9 cellular contexts compared by ENCODE assay signal in the genomic region with DNA sequence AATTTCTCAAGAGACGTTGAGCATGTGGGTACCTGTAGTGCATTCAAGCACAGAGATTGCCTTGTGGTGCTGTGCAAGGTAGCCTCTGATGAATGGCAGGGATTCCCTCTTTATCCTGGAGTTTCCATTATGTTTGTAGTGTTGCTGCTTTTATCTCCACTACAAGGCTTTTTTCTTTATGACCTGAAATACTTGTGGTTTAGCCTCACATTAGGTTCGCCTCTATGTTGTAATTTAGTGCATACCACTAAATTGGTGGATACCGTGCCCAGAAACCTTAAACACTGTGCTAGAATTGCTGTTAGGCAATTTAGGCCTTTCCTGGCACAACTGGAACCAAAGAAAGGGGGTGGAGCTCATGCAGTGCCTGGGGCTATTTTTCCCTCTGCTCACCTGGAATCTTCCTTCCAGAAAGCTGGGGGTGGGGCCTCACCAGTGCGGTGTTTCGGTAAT.
DNase-seq lines count a peak whose midpoint lies in the region; ATAC-seq and TF ChIP-seq lines count a peak whose summit lies in the region.
"Had no signal": no experiment of that assay in that cellular context is flagged by ENCODE, and none has a peak within 500 bp of the region (broad histone marks: within the 10 kb centered on the region; RNA-seq: fewer than 3 reads in every experiment).

No MANE protein-coding gene starts in this region.

- H4K8ac ChIP-seq in IMR-90 (ENCODE audit: low read depth in 2 of 2, low read length in 2 of 2), result no peak overlapping the region

- H3K4ac ChIP-seq in IMR-90 (ENCODE audit: low read depth, low read length), result no peak overlapping the region

- intact Hi-C loops in IMR-90 (cut with micrococcal nuclease), result no loop called here

- peaks cover 0 to 6% of the 10 kb centered on the region in 2 experiments; a peak in 2 of 4 replicates for H3K79me1 ChIP-seq in IMR-90 (ENCODE audit: low read depth in 1 of 2, low read length in 2 of 2)

- no peak for TF ChIP-seq POLR2A in IMR-90 (IDR thresholded peaks at IDR 0.05; ENCODE audit: low read depth, low read length)

- no peak for TF ChIP-seq CTCF in IMR-90 (conservative IDR thresholded peaks at IDR 0.05; ENCODE audit: low read depth, low read length)
- no peak for TF ChIP-seq CTCF in right atrium auricular region (IDR thresholded peaks at IDR 0.05)

- CTCF ChIA-PET in IMR-90 (lab: Yijun Ruan, JAX), result interaction anchor here (0.7 to 1.2 kb wide), 3 partner anchors 12 to 107 kb away, joined by 3 to 6 read pairs (median 5); no protein-coding TSS in a partner anchor

- no peak for TF ChIP-seq RAD21 in IMR-90 (IDR thresholded peaks at IDR 0.05; ENCODE audit: low read length)

- H3K27ac ChIP-seq in IMR-90 (ENCODE audit: insufficient read depth, low read length), result no peak overlapping the region
- H3K27ac ChIP-seq in right atrium auricular region, result no peak overlapping the region

- H3K4me3 ChIP-seq in IMR-90 (ENCODE audit: insufficient read depth, low read depth, low read length) (no peak overlapping the region), right atrium auricular region (no peak overlapping the region)

- no peak overlapping the region for H2BK15ac ChIP-seq in IMR-90 (ENCODE audit: low read depth, low read length)

- H2AK9ac ChIP-seq in IMR-90 (replicated peaks; ENCODE audit: low read depth, low read length, poor library complexity), result peak overlapping the region; percentile 42

- no peak overlapping the region for H3K56ac ChIP-seq in IMR-90 (ENCODE audit: extremely low read depth, insufficient read depth, low read length)

- in situ Hi-C loops in IMR-90 (cut with MboI; ENCODE audit: low sequenced_read_pairs) (no loop called here), KBM-7 (cut with MboI; ENCODE audit: low pct_unique_long_range_greater_than_20kb, low sequenced_read_pairs) (no loop called here)

- no peak overlapping the region for H3K14ac ChIP-seq in IMR-90 (replicated peaks; ENCODE audit: low read depth, low read length)

- H2BK120ac ChIP-seq in IMR-90 (ENCODE audit: low read depth, low read length), result no peak overlapping the region

- 0 out of 2 replicates have a peak overlapping the region, but pooled peaks have one; percentile 5 for H2BK20ac ChIP-seq in IMR-90 (ENCODE audit: low read depth, low read length)

- no peak overlapping the region for H3K18ac ChIP-seq in IMR-90 (ENCODE audit: low read depth, low read length)

- peaks cover 8% of the 10 kb centered on the region for H3K9me1 ChIP-seq in IMR-90 (ENCODE audit: insufficient read depth, low read length)

- BruUV-seq in IMR-90 (replicated peaks; lab: Mats Ljungman, UMichigan), result no TSS peak

- peak; percentile 29 for DNase-seq in AG08396 (ENCODE audit: low spot score)
- DNase-seq in IMR-90, result peak; percentile 84
- peak; percentile 11 for DNase-seq in SKM-1 treated with dmso at 0.1 percent for 144 hours (lab: John Stamatoyannopoulos, UW; ENCODE audit: unreplicated experiment)
- peak; percentile 54 for DNase-seq in iPS-NIHi11 (ENCODE audit: low spot score)
- DNase-seq in globus pallidus (ENCODE audit: low spot score), result no peak
- no peak for DNase-seq in KBM-7
- DNase-seq in putamen (ENCODE audit: low spot score), result no peak
- DNase-seq in right atrium auricular region (ENCODE audit: low spot score), result no peak
- DNase-seq: KG1 had no signal

- H2AK5ac ChIP-seq in IMR-90 (ENCODE audit: low read depth, low read length), result no peak overlapping the region

- WGBS in IMR-90 (ENCODE audit: extremely low coverage in 2 of 2, insufficient read length in 1 of 2), 2 experiments, result 71% methylated on average over 2 of the region's 5 CpGs; no CpG with 5 or more reads in 1 of the 2 experiments

- no peak overlapping the region for H4K91ac ChIP-seq in IMR-90 (ENCODE audit: insufficient read depth, low read depth, low read length)

- no peaks in the 10 kb centered on the region for H3K9me3 ChIP-seq in IMR-90 (ENCODE audit: control insufficient read depth, insufficient read depth, low read length)
- no peaks in the 10 kb centered on the region for H3K9me3 ChIP-seq in right atrium auricular region

- H3K27me3 ChIP-seq in IMR-90 (ENCODE audit: control insufficient read depth, insufficient read depth, low read length) (no peaks in the 10 kb centered on the region), right atrium auricular region (no peaks in the 10 kb centered on the region)

- H4K5ac ChIP-seq in IMR-90 (ENCODE audit: low read depth, low read length), result no peak overlapping the region

- H3K36me3 ChIP-seq in IMR-90 (ENCODE audit: control insufficient read depth, insufficient read depth, low read length) (no peaks in the 10 kb centered on the region), right atrium auricular region (no peaks in the 10 kb centered on the region)

- ATAC-seq in IMR-90 (ENCODE audit: low read depth), result peak; percentile 59

- peaks cover 6% of the 10 kb centered on the region for H3K4me1 ChIP-seq in IMR-90 (ENCODE audit: control insufficient read depth, insufficient read depth, low read length)
- peaks cover 0 to 14% of the 10 kb centered on the region in 2 donors for H3K4me1 ChIP-seq in right atrium auricular region

- H2AFZ ChIP-seq in IMR-90 (replicated peaks; ENCODE audit: low read length, poor library complexity), result no peak overlapping the region

- H3K9ac ChIP-seq in IMR-90 (ENCODE audit: low read depth, low read length), result no peak overlapping the region

- dilution Hi-C loops in IMR-90 (cut with HindIII; ENCODE audit: low sequenced_read_pairs, unreplicated experiment), result no loop called here

- POLR2A ChIA-PET in IMR-90 (lab: Charles Lee; ENCODE audit: unreplicated experiment), result no interaction called here

- H2BK5ac ChIP-seq in IMR-90 (ENCODE audit: low read depth, low read length, poor library complexity, severe bottlenecking), result no peak overlapping the region

- no peaks in the 10 kb centered on the region for H4K20me1 ChIP-seq in IMR-90 (ENCODE audit: insufficient read depth, low read length)

- H3K23ac ChIP-seq in IMR-90 (ENCODE audit: low read depth, low read length), result no peak overlapping the region

- peak overlapping the region; percentile 18; the same call in 1 of the 2 replicates for H3K4me2 ChIP-seq in IMR-90 (ENCODE audit: low read depth, low read length)

TF ChIP-seq in IMR-90, 13 proteins besides CTCF, POLR2A, EP300 and RAD21:
- no peak for TF ChIP-seq MAFK (IDR thresholded peaks at IDR 0.05; ENCODE audit: low read depth, low read length)
- peak; percentile 49; the same call in 1 of the 2 replicates for TF ChIP-seq BHLHE40 (IDR thresholded peaks at IDR 0.05; ENCODE audit: low read depth, low read length)
- peak; percentile 86 for TF ChIP-seq CEBPB (IDR thresholded peaks at IDR 0.05; ENCODE audit: low read depth, low read length)

Comparison
In these comparisons a context has a peak if more than half of its experiments do, and no peak if none do; other contexts are left out.
1. DNase-seq: peak in AG08396 (single experiment), IMR-90 (single experiment), SKM-1 treated with dmso at 0.1 percent for 144 hours (single experiment) and iPS-NIHi11 (single experiment); none in globus pallidus (single experiment), KBM-7 (single experiment), putamen (single experiment) and right atrium auricular region (single experiment).